Comparison of ENCODE assay signal across 7 cellular contexts in the genomic region with DNA sequence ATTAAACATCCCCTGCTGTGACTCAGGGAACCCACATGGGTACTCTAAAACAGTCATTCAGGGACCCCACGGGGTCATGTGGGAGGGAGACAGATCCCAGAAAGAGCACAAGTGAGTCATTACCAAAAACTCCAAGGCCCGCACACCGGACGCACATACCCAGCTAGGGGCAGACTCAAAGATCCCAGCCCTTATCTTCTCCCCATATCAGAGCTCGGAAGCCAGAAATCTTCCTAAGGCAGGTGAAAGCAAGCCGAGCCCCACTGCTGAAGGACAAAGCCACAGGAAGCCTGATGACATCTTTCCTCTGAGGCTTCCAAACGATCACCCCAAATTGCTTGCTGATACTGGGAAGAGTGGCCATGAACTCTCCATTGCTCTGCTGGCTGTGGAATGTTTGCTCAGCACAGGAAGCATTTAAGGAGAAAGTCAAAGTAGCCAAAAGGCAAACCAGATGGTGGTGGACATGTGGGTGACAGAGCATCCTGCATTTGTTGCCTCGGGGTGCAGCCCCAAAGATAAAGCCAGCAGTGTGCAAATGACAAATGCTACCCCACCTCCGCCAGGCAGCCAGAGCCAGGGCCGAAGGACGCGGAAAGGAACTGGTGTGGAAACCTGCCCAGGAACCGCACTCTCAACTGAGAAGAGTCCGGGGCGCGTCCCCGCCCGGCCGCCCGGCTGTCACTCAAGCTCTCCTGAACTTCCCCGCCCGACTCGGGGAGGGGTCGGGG. TPM values are rescaled to one million over a fixed set of nuclear protein-coding genes. Genes with fewer than 3 reads are reported as not detected.
A peak's percentile ranks its signal among the peaks of the same experiment; 100 is the strongest.
DNase-seq lines count a peak whose midpoint lies in the region; TF ChIP-seq lines count a peak whose summit lies in the region.

No MANE protein-coding gene starts in this region.

- H3K27me3 Mint-ChIP-seq in HFFc6 (ENCODE audit: insufficient read depth), result peaks cover 5% of the 10 kb centered on the region

- H3K4me1 Mint-ChIP-seq in HFFc6 (ENCODE audit: low read depth), result peaks cover 31% of the 10 kb centered on the region

- no peak for TF ChIP-seq CTCF in GM13977 (IDR thresholded peaks at IDR 0.05; ENCODE audit: extremely low read depth, insufficient read depth, missing control alignments)
- TF ChIP-seq CTCF in HFFc6 (IDR thresholded peaks at IDR 0.05), result no peak
- no peak for TF ChIP-seq CTCF in VCaP (conservative IDR thresholded peaks at IDR 0.05)
- no peak for TF ChIP-seq CTCF in breast epithelium (IDR thresholded peaks at IDR 0.05)

- H3K4me3 ChIP-seq in breast epithelium, result peak overlapping the region; percentile 73 to 81 (median 77)

- H3K36me3 Mint-ChIP-seq in HFFc6 (ENCODE audit: low read depth), result no peaks in the 10 kb centered on the region

- peak overlapping the region; percentile 96 for H3K27ac Mint-ChIP-seq in HFFc6

- H3K4me1 ChIP-seq in breast epithelium, result peaks cover 3 to 16% of the 10 kb centered on the region in 2 donors

- H3K27ac ChIP-seq in VCaP (peak overlapping the region; percentile 95), breast epithelium (peak overlapping the region; percentile 97 to 98)

- no peaks in the 10 kb centered on the region for H3K9me3 Mint-ChIP-seq in HFFc6

- no peaks in the 10 kb centered on the region for H3K27me3 ChIP-seq in breast epithelium

- H3K36me3 ChIP-seq in breast epithelium, result peaks cover 5% of the 10 kb centered on the region

- no peak for TF ChIP-seq POLR2A in breast epithelium (IDR thresholded peaks at IDR 0.05)

- H3K9me3 ChIP-seq in breast epithelium, result no peaks in the 10 kb centered on the region

- DNase-seq in GM13977 (ENCODE audit: low spot score), result peak; percentile 82
- DNase-seq in HFFc6, result peak; percentile 90
- DNase-seq in MV-4-11 (lab: John Stamatoyannopoulos, UW), result peak; percentile 69
- DNase-seq in breast epithelium (ENCODE audit: low spot score in 2 of 2), result peak; percentile 68 to 78
- peak; percentile 69 for DNase-seq in iPS-NIHi7 (ENCODE audit: extremely low spot score)
- DNase-seq in smooth muscle cell of the brain vasculature (ENCODE audit: low read depth, low spot score), result peak; percentile 32

- intact Hi-C loops in breast epithelium (cut with DNase I; ENCODE audit: low total_unique reads), result no loop called here

- H3K4me3 Mint-ChIP-seq in HFFc6, result peak overlapping the region; percentile 91

- in situ Hi-C loops in GM13977 (cut with MboI; ENCODE audit: low pct_unique_long_range_greater_than_20kb, low sequenced_read_pairs, unreplicated experiment), result loop anchor here (25.0 kb wide), 1 partner anchor 1601 kb away; no protein-coding TSS in a partner anchor

RNA-seq across cellular contexts. Expression of a gene that starts 0.8 kb away (rescaled TPM):
- total RNA-seq in HFFc6 (2021; fragmentation: NEBNext Ultra II Directional; extraction: Animal tissue kit (Norgen Biotek cat#: 25700)), result 10 to 100 TPM; 63.9 to 76.2 (median 69.2) TPM
- 10 to 100 TPM; 59.6 to 74.6 (median 61.9) TPM for total RNA-seq in breast epithelium

RNA-seq across cellular contexts. Expression of a gene that starts 6.5 kb away (rescaled TPM):
- total RNA-seq in HFFc6 (2021; fragmentation: NEBNext Ultra II Directional; extraction: Animal tissue kit (Norgen Biotek cat#: 25700)), result 1 to 10 TPM in 4 of 6 experiments, under 1 TPM in 2; 0.88 to 2.6 (median 1.2) TPM
- 10 to 100 TPM; 11.2 to 49.5 (median 27.9) TPM for total RNA-seq in breast epithelium

RNA-seq across cellular contexts. Expression of a gene that starts 17.2 kb away (rescaled TPM):
- total RNA-seq in HFFc6 (2021; fragmentation: NEBNext Ultra II Directional; extraction: Animal tissue kit (Norgen Biotek cat#: 25700)), result 100 to 1,000 TPM; 162 to 215 (median 182) TPM
- total RNA-seq in breast epithelium, result 100 to 1,000 TPM; 352 to 396 (median 362) TPM

RNA-seq across cellular contexts. Expression of a gene that starts 50.3 kb away (rescaled TPM):
- not detected for total RNA-seq in HFFc6 (2021; fragmentation: NEBNext Ultra II Directional; extraction: Animal tissue kit (Norgen Biotek cat#: 25700))
- 1 to 10 TPM; 4.0 to 7.3 (median 4.9) TPM for total RNA-seq in breast epithelium

Comparison
In these comparisons a context has a peak if more than half of its experiments do, and no peak if none do; other contexts are left out.
1. Peak in every context shown above with its lines: DNase-seq, H3K4me3 ChIP-seq and H3K27ac ChIP-seq.
2. DNase-seq: peak in every context shown above with its lines; median percentile 90 in HFFc6; 82 in GM13977; 73 in breast epithelium; 69 in MV-4-11; 69 in iPS-NIHi7; 32 in smooth muscle cell of the brain vasculature.